ENCODE assay signal across 1 cellular context in the genomic region with DNA sequence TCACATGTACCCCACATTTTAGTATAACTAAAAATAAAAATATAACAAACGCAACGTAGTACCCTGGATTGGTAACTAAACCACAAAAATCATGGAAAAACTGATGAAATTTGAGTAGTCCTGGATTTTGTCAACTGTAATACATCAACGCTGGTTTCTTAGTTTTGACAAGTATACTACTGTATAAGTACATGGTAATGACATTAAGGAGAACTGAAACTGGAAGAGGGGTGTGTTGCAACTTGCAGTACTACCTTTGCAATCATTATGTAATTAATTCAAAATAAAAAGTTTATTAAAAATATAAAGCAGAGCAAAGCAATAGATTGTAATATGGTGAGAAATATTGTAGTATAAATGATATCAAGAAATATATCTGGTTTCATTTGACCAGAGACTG.
TF ChIP-seq lines count a peak whose summit lies in the region.

No MANE protein-coding gene starts in this region.

TF ChIP-seq in GM12878, 131 proteins besides CTCF, POLR2A, EP300 and RAD21 (continued from another document):
- TF ChIP-seq HDAC6 (IDR thresholded peaks at IDR 0.05; ENCODE audit: unreplicated experiment) (no peak), SMC3 (IDR thresholded peaks at IDR 0.05; ENCODE audit: borderline replicate concordance, low read length) (no peak)
